Comparison of ENCODE assay signal across 2 cellular contexts in the genomic region with DNA sequence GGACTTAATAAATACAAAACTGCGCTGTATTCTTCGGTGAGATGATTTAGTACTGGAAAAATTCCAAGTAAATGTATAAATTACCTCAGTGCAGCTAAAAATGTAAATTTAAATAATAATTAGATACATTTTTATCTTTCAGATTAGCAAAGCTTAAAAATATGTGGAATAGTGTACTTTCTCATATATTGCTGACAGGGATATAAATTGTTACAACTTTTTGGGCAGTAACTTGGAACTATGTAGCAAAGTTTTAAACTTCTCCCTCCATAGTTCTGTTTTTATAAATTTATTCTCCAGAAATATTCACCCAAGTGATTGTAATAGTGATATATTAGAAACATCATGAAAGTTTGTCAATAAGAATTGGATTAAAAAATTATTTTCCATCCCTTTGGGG.
TF ChIP-seq lines count a peak whose summit lies in the region.

No MANE protein-coding gene starts in this region.

TF ChIP-seq in IMR-90, 13 proteins besides CTCF, POLR2A, EP300 and RAD21:
- TF ChIP-seq CEBPB (IDR thresholded peaks at IDR 0.05; ENCODE audit: low read depth, low read length) (no peak), MAFK (IDR thresholded peaks at IDR 0.05; ENCODE audit: low read depth, low read length) (peak; percentile 59; the same call in 1 of the 2 replicates)

TF ChIP-seq in K562, 482 proteins besides CTCF, POLR2A, EP300 and RAD21:
- TF ChIP-seq ZNF436 (CRISPR knock-in tag; IDR thresholded peaks at IDR 0.05) = no peak
- TF ChIP-seq ARID2 (IDR thresholded peaks at IDR 0.05) = no peak
- TF ChIP-seq MAFF (IDR thresholded peaks at IDR 0.05; ENCODE audit: low read length) = peak; percentile 38; the same call in 1 of the 2 replicates
- no peak for TF ChIP-seq ZNF143 (CRISPR knock-in tag; IDR thresholded peaks at IDR 0.05)
- peak; percentile 81 for TF ChIP-seq ZNF316 (IDR thresholded peaks at IDR 0.05)
- TF ChIP-seq THAP7 (CRISPR knock-in tag; IDR thresholded peaks at IDR 0.05) = no peak
- no peak for TF ChIP-seq RBFOX2 (IDR thresholded peaks at IDR 0.05; ENCODE audit: low read depth, low read length)
- 0 out of 2 replicates have a peak, but pooled peaks have one; percentile 56 for TF ChIP-seq C11orf30 (IDR thresholded peaks at IDR 0.05; ENCODE audit: low read depth)
- no peak for TF ChIP-seq ATF7 (IDR thresholded peaks at IDR 0.05)
- TF ChIP-seq ZNF507 (tag; conservative IDR thresholded peaks at IDR 0.05) = no peak
- no peak for TF ChIP-seq ERF (CRISPR knock-in tag; IDR thresholded peaks at IDR 0.05)
- TF ChIP-seq ZNF347 (CRISPR knock-in tag; IDR thresholded peaks at IDR 0.05; ENCODE audit: low read depth) = no peak
- 0 out of 2 replicates have a peak, but pooled peaks have one; percentile 23 for TF ChIP-seq MAFG (tag; conservative IDR thresholded peaks at IDR 0.05)
- TF ChIP-seq, protein P1, sequence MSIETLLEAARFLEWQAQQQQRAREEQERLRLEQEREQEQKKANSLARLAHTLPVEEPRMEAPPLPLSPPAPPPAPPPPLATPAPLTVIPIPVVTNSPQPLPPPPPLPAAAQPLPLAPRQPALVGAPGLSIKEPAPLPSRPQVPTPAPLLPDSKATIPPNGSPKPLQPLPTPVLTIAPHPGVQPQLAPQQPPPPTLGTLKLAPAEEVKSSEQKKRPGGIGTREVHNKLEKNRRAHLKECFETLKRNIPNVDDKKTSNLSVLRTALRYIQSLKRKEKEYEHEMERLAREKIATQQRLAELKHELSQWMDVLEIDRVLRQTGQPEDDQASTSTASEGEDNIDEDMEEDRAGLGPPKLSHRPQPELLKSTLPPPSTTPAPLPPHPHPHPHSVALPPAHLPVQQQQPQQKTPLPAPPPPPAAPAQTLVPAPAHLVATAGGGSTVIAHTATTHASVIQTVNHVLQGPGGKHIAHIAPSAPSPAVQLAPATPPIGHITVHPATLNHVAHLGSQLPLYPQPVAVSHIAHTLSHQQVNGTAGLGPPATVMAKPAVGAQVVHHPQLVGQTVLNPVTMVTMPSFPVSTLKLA (conservative IDR thresholded peaks at IDR 0.05) = no peak
- no peak for TF ChIP-seq CLOCK (CRISPR knock-in tag; IDR thresholded peaks at IDR 0.05; ENCODE audit: borderline replicate concordance)
- TF ChIP-seq ZNF511 (CRISPR knock-in tag; IDR thresholded peaks at IDR 0.05) = no peak
- TF ChIP-seq SREBF2 (CRISPR knock-in tag; IDR thresholded peaks at IDR 0.05) = no peak
- peak; percentile 40; the same call in 1 of the 2 replicates for TF ChIP-seq MAFK (IDR thresholded peaks at IDR 0.05; ENCODE audit: low read length)
